In the genomic region with DNA sequence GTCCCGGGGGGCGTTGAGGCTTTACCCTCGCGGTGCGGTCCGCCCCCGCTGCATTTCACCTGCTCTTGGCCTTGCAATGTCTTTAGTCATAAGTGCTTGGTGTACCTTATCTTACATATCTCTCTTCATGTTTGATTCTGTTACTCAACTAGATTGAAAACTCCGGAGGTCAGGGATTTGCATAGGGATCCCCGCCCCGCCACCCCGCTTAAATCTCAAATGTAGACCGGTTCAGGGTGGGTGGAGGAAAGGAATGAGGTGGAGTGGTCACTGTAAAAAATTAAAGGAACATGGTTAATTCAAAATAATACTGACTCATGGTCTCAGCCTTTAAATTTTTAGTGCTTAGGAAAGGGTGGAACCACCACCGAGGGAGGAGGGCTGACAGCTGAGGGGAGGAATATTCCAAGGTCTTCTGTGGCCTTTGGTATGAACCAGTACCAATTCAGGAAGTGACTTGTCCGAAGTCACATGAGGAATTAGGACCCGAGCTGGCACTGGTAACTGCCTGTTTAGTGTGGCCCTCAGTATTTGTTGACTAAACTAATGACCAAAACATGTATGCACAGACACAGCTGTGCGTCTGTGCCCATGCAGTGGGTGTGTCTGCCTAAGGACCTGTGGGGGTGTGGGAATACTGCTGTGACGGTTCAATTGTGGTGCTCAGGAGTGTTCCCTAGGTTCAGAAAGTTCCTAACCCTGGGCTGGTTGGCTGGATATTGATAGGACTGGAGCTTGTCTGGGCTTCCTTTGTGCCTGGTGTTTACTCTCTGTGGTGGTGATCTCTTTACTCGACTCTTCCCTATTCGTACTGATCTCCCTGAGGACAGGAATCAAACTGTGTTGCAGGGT, we compare ENCODE assay signal across 1 cellular context.
TF ChIP-seq lines count a peak whose summit lies in the region.

No MANE protein-coding gene starts in this region.

TF ChIP-seq in HEK293, 187 proteins besides CTCF, POLR2A, EP300 and RAD21 (continued from another document):
- TF ChIP-seq, protein P1, sequence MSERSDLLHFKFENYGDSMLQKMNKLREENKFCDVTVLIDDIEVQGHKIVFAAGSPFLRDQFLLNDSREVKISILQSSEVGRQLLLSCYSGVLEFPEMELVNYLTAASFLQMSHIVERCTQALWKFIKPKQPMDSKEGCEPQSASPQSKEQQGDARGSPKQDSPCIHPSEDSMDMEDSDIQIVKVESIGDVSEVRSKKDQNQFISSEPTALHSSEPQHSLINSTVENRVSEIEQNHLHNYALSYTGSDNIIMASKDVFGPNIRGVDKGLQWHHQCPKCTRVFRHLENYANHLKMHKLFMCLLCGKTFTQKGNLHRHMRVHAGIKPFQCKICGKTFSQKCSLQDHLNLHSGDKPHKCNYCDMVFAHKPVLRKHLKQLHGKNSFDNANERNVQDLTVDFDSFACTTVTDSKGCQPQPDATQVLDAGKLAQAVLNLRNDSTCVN (tag by site-specific recombination; optimal IDR thresholded peaks at IDR 0.05) = no peak
- TF ChIP-seq EGR2 (tag by site-specific recombination; IDR thresholded peaks at IDR 0.05; ENCODE audit: low read depth) (peak; percentile 27; the same call in 1 of the 2 replicates), BCL11B (tag by site-specific recombination; IDR thresholded peaks at IDR 0.05; ENCODE audit: low read depth) (no peak), ZNF791 (tag by site-specific recombination; IDR thresholded peaks at IDR 0.05) (no peak), SP7 (tag by site-specific recombination; IDR thresholded peaks at IDR 0.05) (0 out of 2 replicates have a peak, but pooled peaks have one; percentile 12), ZFHX2 (tag by site-specific recombination; conservative IDR thresholded peaks at IDR 0.05) (peak; percentile 34; the same call in 1 of the 2 replicates), KLF10 (tag by site-specific recombination; IDR thresholded peaks at IDR 0.05) (peak; percentile 87), ZFP41 (tag by site-specific recombination; IDR thresholded peaks at IDR 0.05; ENCODE audit: borderline replicate concordance) (no peak), KLF9 (tag by site-specific recombination; IDR thresholded peaks at IDR 0.05; ENCODE audit: low read depth) (peak; percentile 84), OSR2 (tag by site-specific recombination; IDR thresholded peaks at IDR 0.05) (no peak)
- TF ChIP-seq, protein P2, sequence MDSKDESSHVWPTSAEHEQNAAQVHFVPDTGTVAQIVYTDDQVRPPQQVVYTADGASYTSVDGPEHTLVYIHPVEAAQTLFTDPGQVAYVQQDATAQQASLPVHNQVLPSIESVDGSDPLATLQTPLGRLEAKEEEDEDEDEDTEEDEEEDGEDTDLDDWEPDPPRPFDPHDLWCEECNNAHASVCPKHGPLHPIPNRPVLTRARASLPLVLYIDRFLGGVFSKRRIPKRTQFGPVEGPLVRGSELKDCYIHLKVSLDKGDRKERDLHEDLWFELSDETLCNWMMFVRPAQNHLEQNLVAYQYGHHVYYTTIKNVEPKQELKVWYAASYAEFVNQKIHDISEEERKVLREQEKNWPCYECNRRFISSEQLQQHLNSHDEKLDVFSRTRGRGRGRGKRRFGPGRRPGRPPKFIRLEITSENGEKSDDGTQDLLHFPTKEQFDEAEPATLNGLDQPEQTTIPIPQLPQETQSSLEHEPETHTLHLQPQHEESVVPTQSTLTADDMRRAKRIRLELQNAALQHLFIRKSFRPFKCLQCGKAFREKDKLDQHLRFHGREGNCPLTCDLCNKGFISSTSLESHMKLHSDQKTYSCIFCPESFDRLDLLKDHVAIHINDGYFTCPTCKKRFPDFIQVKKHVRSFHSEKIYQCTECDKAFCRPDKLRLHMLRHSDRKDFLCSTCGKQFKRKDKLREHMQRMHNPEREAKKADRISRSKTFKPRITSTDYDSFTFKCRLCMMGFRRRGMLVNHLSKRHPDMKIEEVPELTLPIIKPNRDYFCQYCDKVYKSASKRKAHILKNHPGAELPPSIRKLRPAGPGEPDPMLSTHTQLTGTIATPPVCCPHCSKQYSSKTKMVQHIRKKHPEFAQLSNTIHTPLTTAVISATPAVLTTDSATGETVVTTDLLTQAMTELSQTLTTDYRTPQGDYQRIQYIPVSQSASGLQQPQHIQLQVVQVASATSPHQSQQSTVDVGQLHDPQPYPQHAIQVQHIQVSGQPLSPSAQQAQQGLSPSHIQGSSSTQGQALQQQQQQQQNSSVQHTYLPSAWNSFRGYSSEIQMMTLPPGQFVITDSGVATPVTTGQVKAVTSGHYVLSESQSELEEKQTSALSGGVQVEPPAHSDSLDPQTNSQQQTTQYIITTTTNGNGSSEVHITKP (tag by site-specific recombination; IDR thresholded peaks at IDR 0.05) = peak; percentile 94
